30 cellular contexts compared by ENCODE assay signal in genomic region chr11:17658211-17658610, GRCh38.
"Had no signal": no experiment of that assay in that cellular context is flagged by ENCODE, and none has a peak within 500 bp of the region (broad histone marks: within the 10 kb centered on the region; RNA-seq: fewer than 3 reads in every experiment).

No MANE protein-coding gene starts in this region.

- H3K4me1 ChIP-seq: body of pancreas, breast epithelium had no signal

- DNase-seq: activated CD4-positive, alpha-beta T cell treated with anti-CD3 and anti-CD28 coated beads for 1 hour; activated CD4-positive, alpha-beta T cell treated with anti-CD3 and anti-CD28 coated beads for 48 hours; activated CD4-positive, CD25-positive, alpha-beta regulatory T cell; activated CD8-positive, alpha-beta T cell treated with anti-CD3 and anti-CD28 coated beads for 36 hours; activated effector memory CD4-positive, alpha-beta T cell treated with anti-CD3 and anti-CD28 coated beads, Interleukin-2, amount 50 U/mL, for 16 hours; activated naive CD4-positive, alpha-beta T cell; activated naive CD4-positive, alpha-beta T cell treated with anti-CD3 and anti-CD28 coated beads, Interleukin-2, amount 50 U/mL, for 16 hours; activated naive CD8-positive, alpha-beta T cell treated with anti-CD3 and anti-CD28 coated beads for 36 hours; activated T-cell treated with anti-CD3 and anti-CD28 coated beads, Interleukin-2, amount 50 U/mL, for 1 hour; activated T-cell treated with anti-CD3 and anti-CD28 coated beads, Interleukin-2, amount 50 U/mL, for 72 hours; amygdala; body of pancreas; caudate nucleus; cerebellar nuclear complex; MM.1S; MV-4-11; NCI-H1092; NCI-H1436 treated with DMSO at 0.1 percent for 48 hours; NCI-H1694 treated with DMSO at 0.1 percent for 48 hours; NCI-H2029; NCI-H345; NCI-H524 treated with DMSO at 0.1 percent for 48 hours; SHP77; SJCRH30; T1000; WERI-Rb-1 had no signal

- H3K4me3 ChIP-seq: body of pancreas, breast epithelium, SJCRH30, SK-N-MC had no signal

- H3K36me3 ChIP-seq: breast epithelium, WERI-Rb-1 had no signal

- H3K27me3 ChIP-seq: body of pancreas, breast epithelium, SJCRH30 had no signal

- H3K9me3 ChIP-seq: body of pancreas had no signal

- ATAC-seq: activated CD8-positive, alpha-beta T cell treated with anti-CD3 and anti-CD28 coated beads for 36 hours; activated T-cell treated with anti-CD3 and anti-CD28 coated beads, Interleukin-2, amount 50 U/mL, for 72 hours; activated T-helper 17 cell treated with anti-CD3 and anti-CD28 coated beads, Interleukin-2, amount 50 U/mL, for 72 hours; body of pancreas; Panc1 had no signal
